ENCODE assay signal across 18 cellular contexts in genomic region chr16:2836646-2837508, GRCh38. TPM values are rescaled to one million over a fixed set of nuclear protein-coding genes. Genes with fewer than 3 reads are reported as not detected.
DNase-seq lines count a peak whose midpoint lies in the region; ATAC-seq and TF ChIP-seq lines count a peak whose summit lies in the region.
"Had no signal": no experiment of that assay in that cellular context is flagged by ENCODE, and none has a peak within 500 bp of the region (broad histone marks: within the 10 kb centered on the region; RNA-seq: fewer than 3 reads in every experiment).

No MANE protein-coding gene starts in this region.

- peaks cover 3% of the 10 kb centered on the region for H3K4me1 Mint-ChIP-seq in progenitor cell of endocrine pancreas (ENCODE audit: low read depth)

- intact Hi-C loops in colonic mucosa (cut with DNase I) (no loop called here), left colon (cut with DNase I, micrococcal nuclease) (no loop called here)

- H3K9me3 Mint-ChIP-seq in progenitor cell of endocrine pancreas (ENCODE audit: low read depth), result no peaks in the 10 kb centered on the region
- H3K9me3 Mint-ChIP-seq: stimulated activated naive B cell treated with anti-CD40 and anti-IgM and Interleukin-4, amounts not matched to agents 10 μg/mL and 1 μg/mL and 100 μg/mL, for 72 hours had no signal

- DNase-seq in colonic mucosa (no peak), progenitor cell of endocrine pancreas (ENCODE audit: low spot score, unreplicated experiment) (no peak), left colon (no peak)
- DNase-seq: activated gamma-delta T cell treated with Interleukin-2 at 50 U/mL for 16 hours; DND-41; naive thymus-derived CD4-positive, alpha-beta T cell; NCI-H1105 treated with DMSO at 0.1 percent for 48 hours; NCI-H345; stimulated activated CD4-positive, alpha-beta T cell treated with anti-CD3 and anti-CD28 coated beads, Interleukin-4, amount 100 ng/mL, for 4 hours; stimulated activated naive B cell treated with anti-CD40 and anti-IgM and Interleukin-4, amounts not matched to agents 10 μg/mL and 1 μg/mL and 100 μg/mL, for 72 hours had no signal

- ATAC-seq in GM18867 (IDR thresholded peaks at IDR 0.05; ENCODE audit: unreplicated experiment) (no peak), left colon (no peak), GM21360 (IDR thresholded peaks at IDR 0.05; ENCODE audit: unreplicated experiment) (no peak)
- ATAC-seq: naive thymus-derived CD4-positive, alpha-beta T cell; stimulated activated naive B cell treated with anti-CD40 and anti-IgM and Interleukin-4, amounts not matched to agents 10 μg/mL and 1 μg/mL and 100 μg/mL, for 72 hours had no signal

- H3K9ac ChIP-seq in HUES6 (ENCODE audit: low read length) (peak overlapping the region; percentile 26), colonic mucosa (ENCODE audit: low read depth in 2 of 2, low read length in 2 of 2) (no peak overlapping the region)

- H3K27ac ChIP-seq in HUES6 (ENCODE audit: low read depth, low read length) (peak overlapping the region; percentile 49; the same call in 1 of the 2 replicates), colonic mucosa (peak overlapping the region; percentile 31)
- H3K27ac ChIP-seq: right lobe of liver, VCaP had no signal

- H3K4me1 ChIP-seq in HUES6 (ENCODE audit: control insufficient read depth, insufficient read depth, low read length) (peaks cover 15% of the 10 kb centered on the region), colonic mucosa (no peaks in the 10 kb centered on the region)
- H3K4me1 ChIP-seq: right lobe of liver had no signal

- H3K27ac Mint-ChIP-seq in progenitor cell of endocrine pancreas, result peak overlapping the region; percentile 33
- H3K27ac Mint-ChIP-seq: B cell; stimulated activated naive B cell treated with anti-CD40 and anti-IgM and Interleukin-4, amounts not matched to agents 10 μg/mL and 1 μg/mL and 100 μg/mL, for 72 hours had no signal

- TF ChIP-seq CTCF in colonic mucosa (IDR thresholded peaks at IDR 0.05) (no peak), progenitor cell of endocrine pancreas (IDR thresholded peaks at IDR 0.05; ENCODE audit: unreplicated experiment) (no peak)

- no peaks in the 10 kb centered on the region for H3K36me3 Mint-ChIP-seq in progenitor cell of endocrine pancreas (ENCODE audit: insufficient read depth)
- H3K36me3 Mint-ChIP-seq: naive thymus-derived CD4-positive, alpha-beta T cell; stimulated activated naive B cell treated with anti-CD40 and anti-IgM and Interleukin-4, amounts not matched to agents 10 μg/mL and 1 μg/mL and 100 μg/mL, for 72 hours had no signal

- H3K9me3 ChIP-seq in HUES6 (ENCODE audit: control insufficient read depth, insufficient read depth, low read depth, low read length) (no peaks in the 10 kb centered on the region), colonic mucosa (no peaks in the 10 kb centered on the region)
- H3K9me3 ChIP-seq: right lobe of liver had no signal

- no peaks in the 10 kb centered on the region for H3K27me3 ChIP-seq in HUES6 (ENCODE audit: control insufficient read depth, insufficient read depth, low read length)
- H3K27me3 ChIP-seq in colonic mucosa, result no peaks in the 10 kb centered on the region
- H3K27me3 ChIP-seq: right lobe of liver had no signal

- H3K4me3 ChIP-seq in HUES6 (ENCODE audit: low read depth, low read length) (no peak overlapping the region), colonic mucosa (no peak overlapping the region)
- H3K4me3 ChIP-seq: right lobe of liver had no signal

- no peak overlapping the region for H3K4me3 Mint-ChIP-seq in progenitor cell of endocrine pancreas (ENCODE audit: low read depth)
- H3K4me3 Mint-ChIP-seq: B cell; naive thymus-derived CD4-positive, alpha-beta T cell; stimulated activated naive B cell treated with anti-CD40 and anti-IgM and Interleukin-4, amounts not matched to agents 10 μg/mL and 1 μg/mL and 100 μg/mL, for 72 hours had no signal

- no peaks in the 10 kb centered on the region for H3K36me3 ChIP-seq in HUES6 (ENCODE audit: control insufficient read depth, insufficient read depth, low read length)
- no peaks in the 10 kb centered on the region for H3K36me3 ChIP-seq in colonic mucosa
- H3K36me3 ChIP-seq: right lobe of liver had no signal

- H3K27me3 Mint-ChIP-seq in progenitor cell of endocrine pancreas, result peaks cover 12% of the 10 kb centered on the region

RNA-seq across cellular contexts. Expression of gene ZG16B, which starts 6.8 kb away (rescaled TPM):
- 10 to 100 TPM; 34.1 to 62.1 TPM for total RNA-seq in colonic mucosa
- total RNA-seq in progenitor cell of endocrine pancreas, result not detected in 2 replicates
- 10 to 100 TPM; 40.9 to 50.0 TPM for total RNA-seq in left colon
- total RNA-seq: B cell had no signal

RNA-seq across cellular contexts. Expression of gene PRSS21, which starts 19.8 kb away (rescaled TPM):
- total RNA-seq in colonic mucosa (1 to 10 TPM; 1.1 to 2.6 TPM), progenitor cell of endocrine pancreas (not detected in 2 replicates), left colon (1 to 10 TPM; 1.7 to 6.4 TPM)
- total RNA-seq: glomerular endothelial cell, right lobe of liver had no signal

RNA-seq across cellular contexts. Expression of gene PRSS22, which starts 21.1 kb away (rescaled TPM):
- total RNA-seq in colonic mucosa (1 to 10 TPM; 6.1 to 6.7 TPM), progenitor cell of endocrine pancreas (23.3 and 25.9 TPM in 2 replicates), left colon (10 to 100 TPM in 1 of 2 donors, under 1 TPM in 1; 0.78 to 12.9 TPM)
- total RNA-seq: B cell, glomerular endothelial cell had no signal

RNA-seq across cellular contexts. Expression of gene PRSS41, which starts 38.6 kb away (rescaled TPM):
- total RNA-seq in colonic mucosa (not detected), progenitor cell of endocrine pancreas (not detected in 2 replicates), left colon (not detected)
- total RNA-seq: B cell; glomerular endothelial cell; kidney epithelial cell; naive thymus-derived CD4-positive, alpha-beta T cell; right lobe of liver had no signal

RNA-seq across cellular contexts. Expression of gene FLYWCH2, which starts 46.1 kb away (rescaled TPM):
- total RNA-seq in colonic mucosa (10 to 100 TPM; 16.2 to 24.8 TPM), progenitor cell of endocrine pancreas (26.3 and 26.9 TPM in 2 replicates), left colon (10 to 100 TPM; 20.7 to 30.8 TPM)

Comparison
In these comparisons a context has a peak if more than half of its experiments do, and no peak if none do; other contexts are left out.
1. RNA of gene ZG16B, which starts 6.8 kb away (total RNA-seq): 34.1 to 62.1 TPM in colonic mucosa and 40.9 to 50.0 TPM in left colon; not detected in progenitor cell of endocrine pancreas; every median in the first group is over 10 times any median in the second.